1 cellular context compared by ENCODE assay signal in the genomic region with DNA sequence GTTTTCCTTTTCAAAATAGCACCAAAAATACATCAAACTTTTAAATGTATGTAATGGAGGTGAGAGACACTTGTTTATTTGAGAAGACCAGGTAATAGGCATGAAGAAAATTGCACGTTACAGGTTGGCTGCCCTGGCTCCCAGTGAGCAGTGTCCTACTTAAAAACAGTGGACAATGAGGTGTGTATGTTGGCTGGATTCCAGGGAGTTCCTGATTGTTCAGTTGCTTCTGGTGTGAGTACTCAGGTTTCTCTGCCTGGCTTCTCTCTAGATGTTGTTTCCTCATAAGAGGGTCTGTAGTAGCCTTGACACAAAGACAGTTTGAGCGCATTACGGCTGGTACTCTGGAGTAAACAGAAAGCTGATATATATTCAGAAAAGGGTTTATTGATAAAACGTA.
TF ChIP-seq lines count a peak whose summit lies in the region.

No MANE protein-coding gene starts in this region.

TF ChIP-seq in K562, 482 proteins besides CTCF, POLR2A, EP300 and RAD21:
- TF ChIP-seq, protein P1, sequence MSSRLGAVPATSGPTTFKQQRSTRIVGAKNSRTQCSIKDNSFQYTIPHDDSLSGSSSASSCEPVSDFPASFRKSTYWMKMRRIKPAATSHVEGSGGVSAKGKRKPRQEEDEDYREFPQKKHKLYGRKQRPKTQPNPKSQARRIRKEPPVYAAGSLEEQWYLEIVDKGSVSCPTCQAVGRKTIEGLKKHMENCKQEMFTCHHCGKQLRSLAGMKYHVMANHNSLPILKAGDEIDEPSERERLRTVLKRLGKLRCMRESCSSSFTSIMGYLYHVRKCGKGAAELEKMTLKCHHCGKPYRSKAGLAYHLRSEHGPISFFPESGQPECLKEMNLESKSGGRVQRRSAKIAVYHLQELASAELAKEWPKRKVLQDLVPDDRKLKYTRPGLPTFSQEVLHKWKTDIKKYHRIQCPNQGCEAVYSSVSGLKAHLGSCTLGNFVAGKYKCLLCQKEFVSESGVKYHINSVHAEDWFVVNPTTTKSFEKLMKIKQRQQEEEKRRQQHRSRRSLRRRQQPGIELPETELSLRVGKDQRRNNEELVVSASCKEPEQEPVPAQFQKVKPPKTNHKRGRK (tag; IDR thresholded peaks at IDR 0.05), result no peak
- TF ChIP-seq NFIC (IDR thresholded peaks at IDR 0.05), result peak; percentile 60
